1 cellular context compared by ENCODE assay signal in genomic region chr3:23611737-23612295, GRCh38.
TF ChIP-seq lines count a peak whose summit lies in the region.

No MANE protein-coding gene starts in this region.

TF ChIP-seq in GM12878, 131 proteins besides CTCF, POLR2A, EP300 and RAD21 (continued from another document):
- TF ChIP-seq FOS (IDR thresholded peaks at IDR 0.05; ENCODE audit: borderline replicate concordance, extremely low read depth, insufficient read length): no peak
- TF ChIP-seq IRF5 (IDR thresholded peaks at IDR 0.05; ENCODE audit: borderline replicate concordance): no peak
- no peak for TF ChIP-seq KAT2A (conservative IDR thresholded peaks at IDR 0.05; ENCODE audit: control insufficient read depth, low read depth, low read length)
- TF ChIP-seq SUZ12 (IDR thresholded peaks at IDR 0.05; ENCODE audit: unreplicated experiment): no peak
- TF ChIP-seq SUPT20H (IDR thresholded peaks at IDR 0.05; ENCODE audit: borderline replicate concordance, control insufficient read depth, low read depth, low read length): no peak
- no peak for TF ChIP-seq RELB (IDR thresholded peaks at IDR 0.05; ENCODE audit: low read depth)
- no peak for TF ChIP-seq CEBPB (IDR thresholded peaks at IDR 0.05; ENCODE audit: borderline replicate concordance in 1 of 2, low read depth in 2 of 2, low read length in 2 of 2)
- no peak for TF ChIP-seq TBL1XR1 (IDR thresholded peaks at IDR 0.05; ENCODE audit: low read depth, low read length)
